ENCODE assay signal across 7 cellular contexts in genomic region chr3:96300743-96301142, GRCh38.
"Had no signal": no experiment of that assay in that cellular context is flagged by ENCODE, and none has a peak within 500 bp of the region (broad histone marks: within the 10 kb centered on the region; RNA-seq: fewer than 3 reads in every experiment).

No MANE protein-coding gene starts in this region.

- ATAC-seq: GM23338 had no signal

- FAIRE-seq: H1, H54, HTR-8/SVneo had no signal

- H3K4me2 ChIP-seq: GM23338 had no signal

- H2AFZ ChIP-seq: GM23338 had no signal

- DNase-seq: H9, HCEC 1CT, KBM-7 had no signal

- H3K4me3 ChIP-seq: GM23338 had no signal
